ENCODE assay signal across 1 cellular context in genomic region chr18:76565238-76566173, GRCh38.
TF ChIP-seq lines count a peak whose summit lies in the region.

No MANE protein-coding gene starts in this region.

TF ChIP-seq in HEK293, 187 proteins besides CTCF, POLR2A, EP300 and RAD21 (continued from another document):
- no peak for TF ChIP-seq ZNF768 (tag by site-specific recombination; IDR thresholded peaks at IDR 0.05)
- TF ChIP-seq ZNF623 (tag by site-specific recombination; IDR thresholded peaks at IDR 0.05) = no peak
- TF ChIP-seq KLF17 (tag by site-specific recombination; IDR thresholded peaks at IDR 0.05) = no peak
- peak; percentile 93 for TF ChIP-seq ZBTB6 (tag by site-specific recombination; IDR thresholded peaks at IDR 0.05)
- TF ChIP-seq IKZF3 (tag by site-specific recombination; IDR thresholded peaks at IDR 0.05) = peak; percentile 53; the same call in 1 of the 2 replicates
- TF ChIP-seq ZNF362 (tag by site-specific recombination; IDR thresholded peaks at IDR 0.05) = no peak
- TF ChIP-seq ZNF626 (tag by site-specific recombination; IDR thresholded peaks at IDR 0.05) = no peak
- no peak for TF ChIP-seq OVOL3 (tag by site-specific recombination; IDR thresholded peaks at IDR 0.05)
- 0 out of 2 replicates have a peak, but pooled peaks have one; percentile 51 for TF ChIP-seq TRIM28 (IDR thresholded peaks at IDR 0.05; ENCODE audit: borderline replicate concordance, low read length)
- no peak for TF ChIP-seq ZNF624 (tag by site-specific recombination; IDR thresholded peaks at IDR 0.05)
- TF ChIP-seq FEZF1 (tag by site-specific recombination; IDR thresholded peaks at IDR 0.05) = peak; percentile 54
- no peak for TF ChIP-seq ZNF394 (tag by site-specific recombination; IDR thresholded peaks at IDR 0.05; ENCODE audit: borderline replicate concordance)
- no peak for TF ChIP-seq ZNF791 (tag by site-specific recombination; IDR thresholded peaks at IDR 0.05)
- TF ChIP-seq BCL6B (tag by site-specific recombination; IDR thresholded peaks at IDR 0.05) = no peak
- peak; percentile 45 for TF ChIP-seq ZFHX2 (tag by site-specific recombination; conservative IDR thresholded peaks at IDR 0.05)
- TF ChIP-seq ZSCAN18 (tag by site-specific recombination; IDR thresholded peaks at IDR 0.05) = no peak
- no peak for TF ChIP-seq ZNF16 (tag by site-specific recombination; IDR thresholded peaks at IDR 0.05; ENCODE audit: low read depth)
- no peak for TF ChIP-seq WT1 (tag by site-specific recombination; IDR thresholded peaks at IDR 0.05)
- TF ChIP-seq ZNF48 (tag by site-specific recombination; IDR thresholded peaks at IDR 0.05) = no peak
- TF ChIP-seq ZNF248 (tag by site-specific recombination; IDR thresholded peaks at IDR 0.05) = no peak
- no peak for TF ChIP-seq GLI2 (tag by site-specific recombination; IDR thresholded peaks at IDR 0.05; ENCODE audit: borderline replicate concordance, low read depth)
